1 cellular context compared by ENCODE assay signal in the genomic region with DNA sequence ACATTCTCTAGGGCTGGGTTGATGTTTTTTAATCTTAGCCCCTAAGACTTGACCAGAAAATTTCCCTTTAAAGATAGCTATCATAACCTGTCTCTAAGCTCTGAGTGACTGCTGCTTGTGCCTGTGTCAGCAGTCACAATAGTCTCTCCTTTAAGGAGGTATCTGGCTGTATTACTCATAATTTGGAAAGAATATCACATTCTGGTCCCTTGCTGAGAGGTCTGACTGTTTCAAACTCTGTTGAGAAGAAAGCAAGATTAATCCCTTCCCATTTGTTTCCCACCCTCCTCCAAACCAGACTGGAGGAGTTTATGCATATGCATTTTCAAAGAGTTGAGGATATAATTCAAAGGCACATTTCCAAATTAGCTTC.
TF ChIP-seq lines count a peak whose summit lies in the region.

No MANE protein-coding gene starts in this region.

TF ChIP-seq in K562, 482 proteins besides CTCF, POLR2A, EP300 and RAD21 (continued from another document):
- TF ChIP-seq, protein P1, sequence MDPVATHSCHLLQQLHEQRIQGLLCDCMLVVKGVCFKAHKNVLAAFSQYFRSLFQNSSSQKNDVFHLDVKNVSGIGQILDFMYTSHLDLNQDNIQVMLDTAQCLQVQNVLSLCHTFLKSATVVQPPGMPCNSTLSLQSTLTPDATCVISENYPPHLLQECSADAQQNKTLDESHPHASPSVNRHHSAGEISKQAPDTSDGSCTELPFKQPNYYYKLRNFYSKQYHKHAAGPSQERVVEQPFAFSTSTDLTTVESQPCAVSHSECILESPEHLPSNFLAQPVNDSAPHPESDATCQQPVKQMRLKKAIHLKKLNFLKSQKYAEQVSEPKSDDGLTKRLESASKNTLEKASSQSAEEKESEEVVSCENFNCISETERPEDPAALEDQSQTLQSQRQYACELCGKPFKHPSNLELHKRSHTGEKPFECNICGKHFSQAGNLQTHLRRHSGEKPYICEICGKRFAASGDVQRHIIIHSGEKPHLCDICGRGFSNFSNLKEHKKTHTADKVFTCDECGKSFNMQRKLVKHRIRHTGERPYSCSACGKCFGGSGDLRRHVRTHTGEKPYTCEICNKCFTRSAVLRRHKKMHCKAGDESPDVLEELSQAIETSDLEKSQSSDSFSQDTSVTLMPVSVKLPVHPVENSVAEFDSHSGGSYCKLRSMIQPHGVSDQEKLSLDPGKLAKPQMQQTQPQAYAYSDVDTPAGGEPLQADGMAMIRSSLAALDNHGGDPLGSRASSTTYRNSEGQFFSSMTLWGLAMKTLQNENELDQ (CRISPR knock-in tag; IDR thresholded peaks at IDR 0.05; ENCODE audit: borderline replicate concordance): no peak
- TF ChIP-seq SETDB1 (IDR thresholded peaks at IDR 0.05; ENCODE audit: low read length) (no peak), BRF1 (IDR thresholded peaks at IDR 0.05; ENCODE audit: borderline replicate concordance, extremely low read depth, insufficient read length) (no peak), PHB2 (IDR thresholded peaks at IDR 0.05; ENCODE audit: low read depth) (no peak), ZNF263 (CRISPR knock-in tag; IDR thresholded peaks at IDR 0.05; ENCODE audit: borderline replicate concordance) (no peak), KAT8 (IDR thresholded peaks at IDR 0.05; ENCODE audit: low read depth) (no peak), ZSCAN32 (CRISPR knock-in tag; IDR thresholded peaks at IDR 0.05) (no peak)
- TF ChIP-seq, protein P2, sequence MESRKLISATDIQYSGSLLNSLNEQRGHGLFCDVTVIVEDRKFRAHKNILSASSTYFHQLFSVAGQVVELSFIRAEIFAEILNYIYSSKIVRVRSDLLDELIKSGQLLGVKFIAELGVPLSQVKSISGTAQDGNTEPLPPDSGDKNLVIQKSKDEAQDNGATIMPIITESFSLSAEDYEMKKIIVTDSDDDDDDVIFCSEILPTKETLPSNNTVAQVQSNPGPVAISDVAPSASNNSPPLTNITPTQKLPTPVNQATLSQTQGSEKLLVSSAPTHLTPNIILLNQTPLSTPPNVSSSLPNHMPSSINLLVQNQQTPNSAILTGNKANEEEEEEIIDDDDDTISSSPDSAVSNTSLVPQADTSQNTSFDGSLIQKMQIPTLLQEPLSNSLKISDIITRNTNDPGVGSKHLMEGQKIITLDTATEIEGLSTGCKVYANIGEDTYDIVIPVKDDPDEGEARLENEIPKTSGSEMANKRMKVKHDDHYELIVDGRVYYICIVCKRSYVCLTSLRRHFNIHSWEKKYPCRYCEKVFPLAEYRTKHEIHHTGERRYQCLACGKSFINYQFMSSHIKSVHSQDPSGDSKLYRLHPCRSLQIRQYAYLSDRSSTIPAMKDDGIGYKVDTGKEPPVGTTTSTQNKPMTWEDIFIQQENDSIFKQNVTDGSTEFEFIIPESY (CRISPR knock-in tag; IDR thresholded peaks at IDR 0.05): no peak
